Comparison of ENCODE assay signal across 13 cellular contexts in genomic region chr22:35868938-35869337, GRCh38.
DNase-seq lines count a peak whose midpoint lies in the region; ATAC-seq and TF ChIP-seq lines count a peak whose summit lies in the region.
"Had no signal": no experiment of that assay in that cellular context is flagged by ENCODE, and none has a peak within 500 bp of the region (broad histone marks: within the 10 kb centered on the region; RNA-seq: fewer than 3 reads in every experiment).

No MANE protein-coding gene starts in this region.

- no peak for TF ChIP-seq EP300 in sigmoid colon (IDR thresholded peaks at IDR 0.05)

- DNase-seq in ELF-1 (ENCODE audit: low read depth, low spot score) (peak; percentile 56), fibroblast of pulmonary artery (ENCODE audit: low read depth) (peak; percentile 25), sigmoid colon (no peak), AG20443 (ENCODE audit: low spot score) (no peak), NCI-H146 (lab: John Stamatoyannopoulos, UW) (no peak)
- no peak for DNase-seq in activated CD8-positive, alpha-beta memory T cell treated with anti-CD3 and anti-CD28 coated beads, Interleukin-2, amount 50 U/mL, for 48 hours
- DNase-seq: activated CD4-positive, alpha-beta T cell treated with anti-CD3 and anti-CD28 coated beads, Interleukin-2, amount 50 U/mL, for 1 hour; activated naive CD4-positive, alpha-beta T cell treated with anti-CD3 and anti-CD28 coated beads, Interleukin-2, amount 50 U/mL, for 16 hours; left lung; stimulated activated CD4-positive, alpha-beta T cell treated with anti-CD3 and anti-CD28 coated beads, Interleukin-2, amount 100 ng/mL, for 48 hours had no signal

- intact Hi-C loops in sigmoid colon (cut with DNase I), result no loop called here

- peaks cover 34% of the 10 kb centered on the region for H3K79me2 ChIP-seq in OCI-LY1 (ENCODE audit: insufficient read depth, low read length)

- H2AFZ ChIP-seq in OCI-LY1 (ENCODE audit: low read length), result no peak overlapping the region

- TF ChIP-seq POLR2A in sigmoid colon (IDR thresholded peaks at IDR 0.05), result no peak

- H3K4me3 ChIP-seq in OCI-LY1 (ENCODE audit: low read depth, low read length, poor library complexity, severe bottlenecking) (no peak overlapping the region), fibroblast of pulmonary artery (replicated peaks; ENCODE audit: low read depth, low read length) (no peak overlapping the region), sigmoid colon (no peak overlapping the region)
- H3K4me3 ChIP-seq: left lung had no signal

- no peaks in the 10 kb centered on the region for H3K9me2 ChIP-seq in OCI-LY1 (ENCODE audit: low read depth, low read length)

- H3K4me2 ChIP-seq in OCI-LY1 (ENCODE audit: low read length), result no peak overlapping the region
- H3K4me2 ChIP-seq: KMS-11 had no signal

- no peak for ATAC-seq in HG03175 (IDR thresholded peaks at IDR 0.05; ENCODE audit: unreplicated experiment)

- H3K9ac ChIP-seq in OCI-LY1 (ENCODE audit: low read length), result peak overlapping the region; percentile 14; the same call in 1 of the 2 replicates
- H3K9ac ChIP-seq: KMS-11 had no signal

- H3F3A ChIP-seq in OCI-LY1 (ENCODE audit: insufficient read depth, low read length), result no peaks in the 10 kb centered on the region; the same call in 1 of the 2 replicates

- H4K20me1 ChIP-seq in OCI-LY1 (ENCODE audit: insufficient read depth, low read length), result no peaks in the 10 kb centered on the region

- 0 out of 2 replicates have a peak, but pooled peaks cover under 1% of the 10 kb centered on the region for H3K9me3 ChIP-seq in OCI-LY1 (ENCODE audit: low read length)
- H3K9me3 ChIP-seq in sigmoid colon, result no peaks in the 10 kb centered on the region
- H3K9me3 ChIP-seq: left lung had no signal

- H3K27me3 ChIP-seq in OCI-LY1 (ENCODE audit: insufficient read depth, low read length) (no peaks in the 10 kb centered on the region), sigmoid colon (no peaks in the 10 kb centered on the region)
- H3K27me3 ChIP-seq: left lung had no signal

- no peak for TF ChIP-seq CTCF in OCI-LY1 (IDR thresholded peaks at IDR 0.05; ENCODE audit: low read length)
- no peak for TF ChIP-seq CTCF in fibroblast of pulmonary artery (IDR thresholded peaks at IDR 0.05; ENCODE audit: low read length, missing control alignments)
- no peak for TF ChIP-seq CTCF in sigmoid colon (IDR thresholded peaks at IDR 0.05)

- H3K36me3 ChIP-seq in OCI-LY1 (ENCODE audit: insufficient read depth, low read length), result peaks cover 9% of the 10 kb centered on the region; the same call in 1 of the 2 replicates
- H3K36me3 ChIP-seq in sigmoid colon, result no peaks in the 10 kb centered on the region
- H3K36me3 ChIP-seq: left lung had no signal

- peaks cover 98% of the 10 kb centered on the region for H3K4me1 ChIP-seq in OCI-LY1 (ENCODE audit: insufficient read depth, low read length, severe bottlenecking)
- H3K4me1 ChIP-seq in sigmoid colon, result peaks cover 0 to 86% (median 52%) of the 10 kb centered on the region in 4 donors

- WGBS in sigmoid colon, 2 donors, result 96 to 99% methylated on average over 5 of the region's 5 CpGs

- peak overlapping the region; percentile 86 for H3K27ac ChIP-seq in OCI-LY1 (ENCODE audit: low read depth, low read length, poor library complexity, severe bottlenecking)
- peak overlapping the region; percentile 1 to 72 (median 56) for H3K27ac ChIP-seq in sigmoid colon
- H3K27ac ChIP-seq: KMS-11, left lung had no signal

Comparison
In these comparisons a context has a peak if more than half of its experiments do, and no peak if none do; other contexts are left out.
1. DNase-seq: peak in ELF-1 (single experiment) and fibroblast of pulmonary artery (single experiment); none in sigmoid colon (single experiment), AG20443 (single experiment), activated CD8-positive, alpha-beta memory T cell treated with anti-CD3 and anti-CD28 coated beads, Interleukin-2, amount 50 U/mL, for 48 hours (single experiment) and NCI-H146 (single experiment).